8 cellular contexts compared by ENCODE assay signal in the genomic region with DNA sequence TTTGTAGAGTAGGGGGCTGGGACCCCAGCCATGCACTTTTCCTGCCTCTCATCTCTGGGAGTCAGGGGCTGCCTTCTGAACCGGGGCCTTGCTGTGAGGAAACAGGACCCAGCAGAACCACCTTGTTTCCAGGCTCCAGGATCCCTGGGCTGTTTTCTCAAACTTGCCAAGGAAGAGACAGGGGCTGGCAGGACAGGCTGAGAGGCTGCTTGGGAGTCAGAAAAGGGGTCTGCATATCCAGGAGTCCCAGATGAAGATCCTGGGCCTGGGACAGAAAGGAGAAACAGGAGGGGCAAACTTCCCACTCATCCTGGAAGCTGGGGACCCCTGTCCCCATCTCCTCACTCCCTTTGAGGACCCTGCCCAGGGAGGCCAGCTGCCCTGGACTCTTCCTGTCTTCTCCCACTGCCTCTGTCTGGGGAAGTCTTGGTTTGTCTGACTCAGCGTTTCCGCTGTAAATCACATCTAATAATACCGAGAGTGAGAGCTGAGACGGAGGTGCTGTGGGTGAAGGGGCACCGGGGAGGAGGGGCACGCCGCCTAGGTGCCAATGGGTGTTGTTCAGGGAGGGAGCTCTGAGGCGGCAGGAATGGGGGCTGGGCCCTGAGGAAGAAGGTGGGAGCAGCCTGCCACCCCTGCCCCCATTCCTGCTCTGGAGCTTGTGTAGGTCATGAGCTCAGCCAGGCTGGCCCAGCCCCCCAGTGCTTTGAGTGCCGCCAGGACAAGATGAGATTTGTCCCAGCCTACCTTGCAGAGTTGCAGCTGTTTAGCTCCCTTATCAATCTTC. TPM values are rescaled to one million over a fixed set of nuclear protein-coding genes. Genes with fewer than 3 reads are reported as not detected.
A peak's percentile ranks its signal among the peaks of the same experiment; 100 is the strongest.
DNase-seq lines count a peak whose midpoint lies in the region; ATAC-seq and TF ChIP-seq lines count a peak whose summit lies in the region.

No MANE protein-coding gene starts in this region.

- 25% methylated on average over 10 of the region's 10 CpGs for WGBS in hepatocyte (ENCODE audit: low lambda C conversion rate, missing lambda C conversion rate)

- peak overlapping the region; percentile 55 for H3K4me2 ChIP-seq in hepatocyte

- no peaks in the 10 kb centered on the region for H3K9me2 ChIP-seq in hepatocyte (replicated peaks; ENCODE audit: insufficient read depth)

- DNase-seq in Daoy (ENCODE audit: low read depth) = peak; percentile 92
- DNase-seq in NCI-H82 treated with DMSO at 0.1 percent for 48 hours (lab: John Stamatoyannopoulos, UW; ENCODE audit: unreplicated experiment) = peak; percentile 78
- DNase-seq in activated T-helper 1 cell treated with Interleukin-2 at 50 U/mL for 16 hours (ENCODE audit: low read depth) = peak; percentile 24
- peak; percentile 75 for DNase-seq in hepatocyte (ENCODE audit: low spot score)
- DNase-seq in stimulated activated CD4-positive, alpha-beta T cell treated with anti-CD3 and anti-CD28 coated beads, Interleukin-2, amount 100 ng/mL, for 48 hours = peak; percentile 66 to 67
- DNase-seq in NCI-H446 (lab: John Stamatoyannopoulos, UW) = no peak

- TF ChIP-seq CTCF in hepatocyte (IDR thresholded peaks at IDR 0.05; ENCODE audit: poor library complexity) = no peak

- ATAC-seq in GM21786 (IDR thresholded peaks at IDR 0.05; ENCODE audit: unreplicated experiment) = peak; percentile 47
- no peak for ATAC-seq in HG02840 (IDR thresholded peaks at IDR 0.05; ENCODE audit: low FRiP score, unreplicated experiment)

- no peaks in the 10 kb centered on the region for H3K79me2 ChIP-seq in hepatocyte

- H2AFZ ChIP-seq in hepatocyte = no peak overlapping the region

- peak overlapping the region; percentile 69 for H3K27ac ChIP-seq in hepatocyte

- peaks cover 5% of the 10 kb centered on the region for H3K27me3 ChIP-seq in hepatocyte

- no peak overlapping the region for H3K4me3 ChIP-seq in hepatocyte

- H4K20me1 ChIP-seq in hepatocyte (ENCODE audit: insufficient read depth, poor library complexity, severe bottlenecking) = no peaks in the 10 kb centered on the region

- H3K4me1 ChIP-seq in hepatocyte (ENCODE audit: insufficient read depth) = peaks cover 26% of the 10 kb centered on the region

- H3K36me3 ChIP-seq in hepatocyte (replicated peaks; ENCODE audit: insufficient read depth, low read depth) = no peaks in the 10 kb centered on the region

- H3K9me3 ChIP-seq in hepatocyte (ENCODE audit: low read depth) = no peaks in the 10 kb centered on the region

RNA-seq across cellular contexts. Expression of a gene that starts 16.7 kb away (rescaled TPM):
- total RNA-seq in Daoy (2014; rRNA removed; shearing (Covaris generic)) = 1.1 and 3.7 TPM in 2 replicates
- 1.0 TPM in 1 of 2 replicates, not detected in the other for total RNA-seq in hepatocyte
- 0.73 and 0.83 TPM in 2 replicates for polyA plus RNA-seq in hepatocyte

RNA-seq across cellular contexts. Expression of a gene that starts 17.4 kb away (rescaled TPM):
- 134 and 188 TPM in 2 replicates for total RNA-seq in Daoy (2014; rRNA removed; shearing (Covaris generic))
- total RNA-seq in hepatocyte = 29.9 and 39.2 TPM in 2 replicates
- polyA plus RNA-seq in hepatocyte = 31.1 and 36.2 TPM in 2 replicates

RNA-seq across cellular contexts. Expression of a gene that starts 24.6 kb away (rescaled TPM):
- 25.3 and 33.9 TPM in 2 replicates for total RNA-seq in Daoy (2014; rRNA removed; shearing (Covaris generic))
- total RNA-seq in hepatocyte = 8.4 and 27.2 TPM in 2 replicates
- 27.2 and 28.6 TPM in 2 replicates for polyA plus RNA-seq in hepatocyte

RNA-seq across cellular contexts. Expression of a gene that starts 40.1 kb away (rescaled TPM):
- total RNA-seq in Daoy (2014; rRNA removed; shearing (Covaris generic)) = 261 and 383 TPM in 2 replicates
- total RNA-seq in hepatocyte = 48.8 and 51.3 TPM in 2 replicates
- 40.9 and 52.8 TPM in 2 replicates for polyA plus RNA-seq in hepatocyte

Comparison
In these comparisons a context has a peak if more than half of its experiments do, and no peak if none do; other contexts are left out.
1. DNase-seq: peak in Daoy (single experiment), NCI-H82 treated with DMSO at 0.1 percent for 48 hours (single experiment), activated T-helper 1 cell treated with Interleukin-2 at 50 U/mL for 16 hours (single experiment), hepatocyte (single experiment) and stimulated activated CD4-positive, alpha-beta T cell treated with anti-CD3 and anti-CD28 coated beads, Interleukin-2, amount 100 ng/mL, for 48 hours (2 of 2); none in NCI-H446 (0 of 2).